In the genomic region with DNA sequence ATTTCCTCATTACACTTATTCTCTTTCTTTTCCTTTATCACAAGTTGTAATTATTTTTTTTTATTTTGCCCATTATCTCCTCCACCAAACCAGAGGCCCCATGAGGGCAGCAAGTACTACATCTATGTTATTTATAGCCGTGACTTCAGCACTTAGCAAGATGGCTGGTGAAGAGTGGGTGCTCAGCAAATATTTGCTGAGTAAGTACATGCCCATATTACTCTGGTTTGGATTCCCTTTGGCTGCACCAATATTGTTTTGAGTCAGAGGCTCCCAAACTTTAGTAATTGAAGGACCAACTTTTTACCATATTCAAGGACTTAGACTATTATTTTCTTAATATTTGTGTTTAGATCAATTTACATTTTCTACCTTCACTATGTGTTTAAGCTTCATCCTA, we compare ENCODE assay signal across 2 cellular contexts.
TF ChIP-seq lines count a peak whose summit lies in the region.

No MANE protein-coding gene starts in this region.

TF ChIP-seq in HepG2, 621 proteins besides CTCF, POLR2A, EP300 and RAD21:
- TF ChIP-seq ZNF44 (CRISPR knock-in tag; IDR thresholded peaks at IDR 0.05) (no peak), MAFF (IDR thresholded peaks at IDR 0.05; ENCODE audit: low read depth, low read length) (peak; percentile 51; the same call in 1 of the 2 replicates), MAFK (conservative IDR thresholded peaks at IDR 0.05 in 1 of 2, IDR thresholded peaks at IDR 0.05 in 1 of 2; ENCODE audit: low read length in 2 of 2) (peak; percentile 47 to 73; a peak in 3 of 4 replicates), CEBPG (CRISPR knock-in tag; IDR thresholded peaks at IDR 0.05) (no peak)
TF ChIP-seq in HepG2: peak in this region for 2.

TF ChIP-seq in K562, 482 proteins besides CTCF, POLR2A, EP300 and RAD21:
- TF ChIP-seq KLF1 (tag; IDR thresholded peaks at IDR 0.05), result no peak
- TF ChIP-seq ZNF431 (CRISPR knock-in tag; IDR thresholded peaks at IDR 0.05), result no peak
- TF ChIP-seq ZNF316 (IDR thresholded peaks at IDR 0.05), result peak; percentile 22; the same call in 1 of the 2 replicates
- TF ChIP-seq PKNOX1 (IDR thresholded peaks at IDR 0.05), result no peak
- peak; percentile 15; the same call in 1 of the 2 replicates for TF ChIP-seq C11orf30 (IDR thresholded peaks at IDR 0.05; ENCODE audit: low read depth)
- no peak for TF ChIP-seq CSDE1 (IDR thresholded peaks at IDR 0.05)
- no peak for TF ChIP-seq POLR2AphosphoS5 (IDR thresholded peaks at IDR 0.05; ENCODE audit: control insufficient read depth, insufficient read depth, low read depth, low read length)
- TF ChIP-seq E2F6 (IDR thresholded peaks at IDR 0.05; ENCODE audit: borderline replicate concordance in 1 of 2, extremely low read depth in 1 of 2, insufficient read depth in 1 of 2, insufficient read length in 1 of 2, low read depth in 1 of 2, low read length in 1 of 2, poor library complexity in 1 of 2, severe bottlenecking in 1 of 2), result no peak
- TF ChIP-seq KLF10 (CRISPR knock-in tag; IDR thresholded peaks at IDR 0.05), result no peak
